In the genomic region with DNA sequence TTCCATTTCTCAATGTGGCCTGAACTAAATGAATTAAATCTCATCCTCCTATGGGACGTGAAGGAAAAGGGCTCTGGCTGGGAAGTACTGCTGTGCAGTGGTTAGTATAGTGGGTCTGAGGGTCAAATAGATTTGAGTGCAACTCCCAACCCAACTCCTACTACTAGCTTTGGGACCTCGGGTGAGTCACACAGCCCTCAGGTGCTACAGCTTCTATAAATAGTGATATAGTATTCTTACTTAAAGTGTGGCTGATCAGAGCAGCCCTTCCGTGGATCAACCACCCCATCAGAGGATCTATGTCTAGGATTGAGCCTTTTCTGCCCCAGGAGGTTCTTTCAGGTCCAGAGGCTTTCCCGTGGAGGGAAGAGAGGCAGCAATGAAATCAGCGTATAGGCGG, we compare ENCODE assay signal across 8 cellular contexts. TPM values are rescaled to one million over a fixed set of nuclear protein-coding genes. Genes with fewer than 3 reads are reported as not detected.
DNase-seq lines count a peak whose midpoint lies in the region; ATAC-seq and TF ChIP-seq lines count a peak whose summit lies in the region.

No MANE protein-coding gene starts in this region.

- H3K4me2 ChIP-seq in neural cell (ENCODE audit: low read length): no peak overlapping the region

- peak overlapping the region in 1 of 2 donors; percentile 28 for H3K9ac ChIP-seq in duodenal mucosa (ENCODE audit: low read depth in 1 of 2, low read length in 2 of 2)
- H3K9ac ChIP-seq in neural cell (ENCODE audit: low read length): no peak overlapping the region

- DNase-seq in CD14-positive monocyte (ENCODE audit: low spot score): no peak
- DNase-seq in NB4 (ENCODE audit: low read depth): no peak
- no peak for DNase-seq in NCI-H2196 treated with DMSO at 0.1 percent for 48 hours (lab: John Stamatoyannopoulos, UW; ENCODE audit: unreplicated experiment)
- no peak for DNase-seq in HK-2 (ENCODE audit: unreplicated experiment)

- no peaks in the 10 kb centered on the region for H3K79me2 ChIP-seq in neural cell (replicated peaks; ENCODE audit: insufficient read depth, low read length)

- H3K27me3 Mint-ChIP-seq in CD14-positive monocyte (ENCODE audit: low read depth in 3 of 3): peaks cover 61 to 74% (median 61%) of the 10 kb centered on the region in 3 donors

- no peaks in the 10 kb centered on the region for H3K9me3 ChIP-seq in duodenal mucosa (ENCODE audit: control insufficient read depth in 1 of 2, low read length in 2 of 2)
- no peaks in the 10 kb centered on the region for H3K9me3 ChIP-seq in neural cell (ENCODE audit: low read length)

- H3K4me1 Mint-ChIP-seq in CD14-positive monocyte: peaks cover 20% of the 10 kb centered on the region

- H3K9me3 Mint-ChIP-seq in CD14-positive monocyte: peaks cover 0 to 7% (median 4%) of the 10 kb centered on the region in 7 donors

- no peaks in the 10 kb centered on the region for H3K36me3 ChIP-seq in duodenal mucosa (ENCODE audit: control insufficient read depth in 1 of 2, insufficient read depth in 2 of 2, low read length in 2 of 2)
- H3K36me3 ChIP-seq in neural cell (ENCODE audit: insufficient read depth, low read length): no peaks in the 10 kb centered on the region

- H3K27me3 ChIP-seq in duodenal mucosa (ENCODE audit: control insufficient read depth in 1 of 2, insufficient read depth in 2 of 2, low read length in 2 of 2): peaks cover 18 to 52% of the 10 kb centered on the region in 2 donors
- H3K27me3 ChIP-seq in neural cell (ENCODE audit: insufficient read depth, low read depth, low read length): peaks cover 31% of the 10 kb centered on the region

- peaks cover 4 to 6% of the 10 kb centered on the region in 2 donors for H3K36me3 Mint-ChIP-seq in CD14-positive monocyte

- ATAC-seq in HG03108 (IDR thresholded peaks at IDR 0.05; ENCODE audit: unreplicated experiment): no peak
- no peak for ATAC-seq in GM21367 (IDR thresholded peaks at IDR 0.05; ENCODE audit: unreplicated experiment)

- no peak for TF ChIP-seq CTCF in CD14-positive monocyte (IDR thresholded peaks at IDR 0.05)
- TF ChIP-seq CTCF in NB4 (IDR thresholded peaks at IDR 0.05; ENCODE audit: low read depth, low read length): no peak
- no peak for TF ChIP-seq CTCF in neural cell (IDR thresholded peaks at IDR 0.05; ENCODE audit: poor library complexity, severe bottlenecking)

- H3K4me3 ChIP-seq in NB4 (ENCODE audit: low read depth, low read length): peak overlapping the region; percentile 53
- H3K4me3 ChIP-seq in duodenal mucosa (ENCODE audit: low read depth in 1 of 2, low read length in 2 of 2): peak overlapping the region; percentile 68 to 76
- H3K4me3 ChIP-seq in neural cell (ENCODE audit: low read length): peak overlapping the region; percentile 87

- TF ChIP-seq POLR2A in NB4 (IDR thresholded peaks at IDR 0.05; ENCODE audit: extremely low read depth, insufficient read length): no peak

- H2AFZ ChIP-seq in neural cell (ENCODE audit: low read depth, low read length): no peak overlapping the region

- H3F3A ChIP-seq in neural cell (ENCODE audit: insufficient read depth, low read length, poor library complexity, severe bottlenecking): no peaks in the 10 kb centered on the region

- H3K27ac ChIP-seq in duodenal mucosa (ENCODE audit: low read depth, low read length) (no peak overlapping the region), neural cell (ENCODE audit: low read length) (no peak overlapping the region)

- H3K9me2 ChIP-seq in neural cell (ENCODE audit: insufficient read depth, low read length): no peaks in the 10 kb centered on the region

- no peak for TF ChIP-seq EP300 in neural cell (conservative IDR thresholded peaks at IDR 0.05; ENCODE audit: poor library complexity, severe bottlenecking)

- H3K27ac Mint-ChIP-seq in CD14-positive monocyte: peak overlapping the region in 1 of 7 donors; percentile 55

- intact Hi-C loops in CD14-positive monocyte (cut with micrococcal nuclease): loop anchor here in 1 of 2 donors (1.0 to 10.0 kb wide), 3 partner anchors 9 to 201 kb away; no protein-coding TSS in a partner anchor

- no peaks in the 10 kb centered on the region for H4K20me1 ChIP-seq in neural cell (ENCODE audit: insufficient read depth)

- no peak for TF ChIP-seq RAD21 in neural cell (conservative IDR thresholded peaks at IDR 0.05)

- peaks cover 7 to 18% of the 10 kb centered on the region in 2 donors for H3K4me1 ChIP-seq in duodenal mucosa (ENCODE audit: control insufficient read depth in 1 of 2, insufficient read depth in 2 of 2, low read length in 2 of 2)

- peak overlapping the region; percentile 92 to 96 for H3K4me3 Mint-ChIP-seq in CD14-positive monocyte

TF ChIP-seq in neural cell, 6 proteins besides CTCF, POLR2A, EP300 and RAD21:
- TF ChIP-seq EZH2 (IDR thresholded peaks at IDR 0.05; ENCODE audit: borderline replicate concordance, insufficient read depth, low read length, poor library complexity, severe bottlenecking): no peak
- no peak for TF ChIP-seq POLR2AphosphoS5 (IDR thresholded peaks at IDR 0.05)
- TF ChIP-seq, protein P1, sequence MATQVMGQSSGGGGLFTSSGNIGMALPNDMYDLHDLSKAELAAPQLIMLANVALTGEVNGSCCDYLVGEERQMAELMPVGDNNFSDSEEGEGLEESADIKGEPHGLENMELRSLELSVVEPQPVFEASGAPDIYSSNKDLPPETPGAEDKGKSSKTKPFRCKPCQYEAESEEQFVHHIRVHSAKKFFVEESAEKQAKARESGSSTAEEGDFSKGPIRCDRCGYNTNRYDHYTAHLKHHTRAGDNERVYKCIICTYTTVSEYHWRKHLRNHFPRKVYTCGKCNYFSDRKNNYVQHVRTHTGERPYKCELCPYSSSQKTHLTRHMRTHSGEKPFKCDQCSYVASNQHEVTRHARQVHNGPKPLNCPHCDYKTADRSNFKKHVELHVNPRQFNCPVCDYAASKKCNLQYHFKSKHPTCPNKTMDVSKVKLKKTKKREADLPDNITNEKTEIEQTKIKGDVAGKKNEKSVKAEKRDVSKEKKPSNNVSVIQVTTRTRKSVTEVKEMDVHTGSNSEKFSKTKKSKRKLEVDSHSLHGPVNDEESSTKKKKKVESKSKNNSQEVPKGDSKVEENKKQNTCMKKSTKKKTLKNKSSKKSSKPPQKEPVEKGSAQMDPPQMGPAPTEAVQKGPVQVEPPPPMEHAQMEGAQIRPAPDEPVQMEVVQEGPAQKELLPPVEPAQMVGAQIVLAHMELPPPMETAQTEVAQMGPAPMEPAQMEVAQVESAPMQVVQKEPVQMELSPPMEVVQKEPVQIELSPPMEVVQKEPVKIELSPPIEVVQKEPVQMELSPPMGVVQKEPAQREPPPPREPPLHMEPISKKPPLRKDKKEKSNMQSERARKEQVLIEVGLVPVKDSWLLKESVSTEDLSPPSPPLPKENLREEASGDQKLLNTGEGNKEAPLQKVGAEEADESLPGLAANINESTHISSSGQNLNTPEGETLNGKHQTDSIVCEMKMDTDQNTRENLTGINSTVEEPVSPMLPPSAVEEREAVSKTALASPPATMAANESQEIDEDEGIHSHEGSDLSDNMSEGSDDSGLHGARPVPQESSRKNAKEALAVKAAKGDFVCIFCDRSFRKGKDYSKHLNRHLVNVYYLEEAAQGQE (IDR thresholded peaks at IDR 0.05; ENCODE audit: borderline replicate concordance): no peak
- TF ChIP-seq SMC3 (conservative IDR thresholded peaks at IDR 0.05; ENCODE audit: poor library complexity): no peak
- no peak for TF ChIP-seq MXI1 (conservative IDR thresholded peaks at IDR 0.05; ENCODE audit: poor library complexity, severe bottlenecking)
- no peak for TF ChIP-seq TAF1 (IDR thresholded peaks at IDR 0.05; ENCODE audit: low read depth)

RNA-seq across cellular contexts. Expression of a gene that starts 0.9 kb away (rescaled TPM):
- under 1 TPM; 0.33 to 0.48 TPM for polyA plus RNA-seq in CD14-positive monocyte
- polyA plus RNA-seq in neural cell: 6.3 and 7.5 TPM in 2 replicates
- 7.1 and 8.5 TPM in 2 replicates for polyA minus RNA-seq in neural cell
